Comparison of ENCODE assay signal across 13 cellular contexts in genomic region chr6:129539032-129539431, GRCh38.
DNase-seq lines count a peak whose midpoint lies in the region; ATAC-seq, FAIRE-seq and TF ChIP-seq lines count a peak whose summit lies in the region.
"Had no signal": no experiment of that assay in that cellular context is flagged by ENCODE, and none has a peak within 500 bp of the region (broad histone marks: within the 10 kb centered on the region; RNA-seq: fewer than 3 reads in every experiment).

No MANE protein-coding gene starts in this region.

- H3K9ac ChIP-seq in K562 (ENCODE audit: insufficient read depth in 1 of 2, low read depth in 2 of 2, low read length in 2 of 2), result no peak overlapping the region
- H3K9ac ChIP-seq: BLaER1 treated with 17β-estradiol and CSF1 and Interleukin-3, amounts not matched to agents 10 nM and 100 nM had no signal

- FAIRE-seq in K562 (lab: Jason Lieb, UNC), result no peak

- TF ChIP-seq POLR2A in K562 (conservative IDR thresholded peaks at IDR 0.05), result no peak

- POLR2A ChIA-PET in K562 (lab: Yijun Ruan, JAX), result interaction anchor here (0.6 to 1.2 kb wide), 3 partner anchors 9 to 27 kb away, joined by 3 to 4 read pairs (median 3); no protein-coding TSS in a partner anchor

- H3K4me2 ChIP-seq in K562 (ENCODE audit: insufficient read depth, low read length), result no peak overlapping the region
- H3K4me2 ChIP-seq: BLaER1 treated with 17β-estradiol and CSF1 and Interleukin-3, amounts not matched to agents 10 nM and 100 nM had no signal

- no TSS peak for BruUV-seq in K562 (replicated peaks; lab: Mats Ljungman, UMichigan)

- DNase-seq in NCI-H82 (lab: John Stamatoyannopoulos, UW) (peak; percentile 17), NCI-H82 treated with DMSO at 0.1 percent for 48 hours (lab: John Stamatoyannopoulos, UW; ENCODE audit: unreplicated experiment) (no peak), NCI-H146 (lab: John Stamatoyannopoulos, UW) (peak; percentile 75), K562 (ENCODE audit: extremely low read depth in 1 of 4, low spot score in 3 of 4) (no peak), retina (peak; percentile 8), foreskin fibroblast (no peak)
- no peak for DNase-seq in stimulated activated CD4-positive, alpha-beta T cell treated with anti-CD3 and anti-CD28 coated beads, Interleukin-4, amount 100 ng/mL, for 1 hour
- DNase-seq in activated CD8-positive, alpha-beta memory T cell treated with anti-CD3 and anti-CD28 coated beads, Interleukin-2, amount 50 U/mL, for 4 hours, result no peak
- DNase-seq: ACHN; CD4-positive, CD25-positive, alpha-beta regulatory T cell; DMS53; H7 had no signal

- no peak for TF ChIP-seq EP300 in K562 (IDR thresholded peaks at IDR 0.05; ENCODE audit: low read length)

- no peaks in the 10 kb centered on the region for H3K9me1 ChIP-seq in K562 (ENCODE audit: control insufficient read depth, insufficient read depth, low read length)

- H3K4me1 ChIP-seq in K562 (replicated peaks in 1 of 2; ENCODE audit: control insufficient read depth in 2 of 2, insufficient read depth in 2 of 2, low read length in 2 of 2), result no peaks in the 10 kb centered on the region

- no peak for TF ChIP-seq RAD21 in K562 (CRISPR knock-in tag; conservative IDR thresholded peaks at IDR 0.05 in 1 of 2, IDR thresholded peaks at IDR 0.05 in 1 of 2)

- H4K20me1 ChIP-seq in K562 (replicated peaks; ENCODE audit: control insufficient read depth, insufficient read depth, low read length), result no peaks in the 10 kb centered on the region
- H4K20me1 ChIP-seq: BLaER1 treated with 17β-estradiol and CSF1 and Interleukin-3, amounts not matched to agents 10 nM and 100 nM had no signal

- TF ChIP-seq CTCF in K562 (IDR thresholded peaks at IDR 0.05 in 2 of 3, conservative IDR thresholded peaks at IDR 0.05 in 1 of 3; ENCODE audit: insufficient read depth in 2 of 3, low read depth in 1 of 3, low read length in 3 of 3), result no peak
- TF ChIP-seq CTCF in foreskin fibroblast (IDR thresholded peaks at IDR 0.05; ENCODE audit: low read depth, low read length), result no peak

- no peak overlapping the region for H2AFZ ChIP-seq in K562 (ENCODE audit: low read depth, low read length)

- CTCF ChIA-PET in K562 (lab: Yijun Ruan, JAX; ENCODE audit: low intra/inter-chr PET ratio), result no interaction called here

- in situ Hi-C loops in K562 (cut with MboI), result no loop called here

- H3K4me3 ChIP-seq in K562 (no peak overlapping the region), foreskin fibroblast (ENCODE audit: low read depth in 1 of 2, low read length in 2 of 2) (no peak overlapping the region)
- H3K4me3 ChIP-seq: BLaER1 treated with 17β-estradiol and CSF1 and Interleukin-3, amounts not matched to agents 10 nM and 100 nM had no signal

- no peaks in the 10 kb centered on the region for H3K9me3 ChIP-seq in K562 (replicated peaks; ENCODE audit: control insufficient read depth, insufficient read depth, low read depth, low read length)
- H3K9me3 ChIP-seq: BLaER1 treated with 17β-estradiol and CSF1 and Interleukin-3, amounts not matched to agents 10 nM and 100 nM had no signal

- H3K27me3 ChIP-seq in K562 (ENCODE audit: control insufficient read depth in 2 of 2, insufficient read depth in 2 of 2, low read length in 2 of 2), result peaks cover 0 to 7% of the 10 kb centered on the region in 2 experiments; a peak in 3 of 5 replicates
- H3K27me3 ChIP-seq: BLaER1 treated with 17β-estradiol and CSF1 and Interleukin-3, amounts not matched to agents 10 nM and 100 nM had no signal

- H3K79me2 ChIP-seq in K562 (ENCODE audit: control insufficient read depth, insufficient read depth, low read length), result no peaks in the 10 kb centered on the region

- WGBS in K562 (ENCODE audit: insufficient coverage, low coverage, missing lambda C conversion rate), result 0% methylated on average over 2 of the region's 2 CpGs

- intact Hi-C loops in K562 (cut with micrococcal nuclease), result no loop called here

- peak; percentile 36; the same call in 1 of the 3 replicates for ATAC-seq in K562

- H3K36me3 ChIP-seq in K562 (ENCODE audit: control insufficient read depth, insufficient read depth, low read length), result no peaks in the 10 kb centered on the region

- no peak overlapping the region for H3K27ac ChIP-seq in K562 (ENCODE audit: extremely low read depth, low read depth, low read length)
- H3K27ac ChIP-seq: BLaER1 treated with 17β-estradiol and CSF1 and Interleukin-3, amounts not matched to agents 10 nM and 100 nM had no signal

TF ChIP-seq in K562, 482 proteins besides CTCF, POLR2A, EP300 and RAD21 (continues in another document):
- no peak for TF ChIP-seq NCOA1 (IDR thresholded peaks at IDR 0.05; ENCODE audit: low read depth)
- TF ChIP-seq ZBTB49 (CRISPR knock-in tag; IDR thresholded peaks at IDR 0.05; ENCODE audit: borderline replicate concordance), result no peak
- no peak for TF ChIP-seq MECOM (CRISPR knock-in tag; IDR thresholded peaks at IDR 0.05)
- TF ChIP-seq ZBTB7A (IDR thresholded peaks at IDR 0.05; ENCODE audit: borderline replicate concordance, control insufficient read depth, low read depth, low read length), result no peak
- TF ChIP-seq, protein P1, sequence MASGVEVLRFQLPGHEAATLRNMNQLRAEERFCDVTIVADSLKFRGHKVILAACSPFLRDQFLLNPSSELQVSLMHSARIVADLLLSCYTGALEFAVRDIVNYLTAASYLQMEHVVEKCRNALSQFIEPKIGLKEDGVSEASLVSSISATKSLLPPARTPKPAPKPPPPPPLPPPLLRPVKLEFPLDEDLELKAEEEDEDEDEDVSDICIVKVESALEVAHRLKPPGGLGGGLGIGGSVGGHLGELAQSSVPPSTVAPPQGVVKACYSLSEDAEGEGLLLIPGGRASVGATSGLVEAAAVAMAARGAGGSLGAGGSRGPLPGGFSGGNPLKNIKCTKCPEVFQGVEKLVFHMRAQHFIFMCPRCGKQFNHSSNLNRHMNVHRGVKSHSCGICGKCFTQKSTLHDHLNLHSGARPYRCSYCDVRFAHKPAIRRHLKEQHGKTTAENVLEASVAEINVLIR (CRISPR knock-in tag; IDR thresholded peaks at IDR 0.05), result no peak
- TF ChIP-seq, protein P2, sequence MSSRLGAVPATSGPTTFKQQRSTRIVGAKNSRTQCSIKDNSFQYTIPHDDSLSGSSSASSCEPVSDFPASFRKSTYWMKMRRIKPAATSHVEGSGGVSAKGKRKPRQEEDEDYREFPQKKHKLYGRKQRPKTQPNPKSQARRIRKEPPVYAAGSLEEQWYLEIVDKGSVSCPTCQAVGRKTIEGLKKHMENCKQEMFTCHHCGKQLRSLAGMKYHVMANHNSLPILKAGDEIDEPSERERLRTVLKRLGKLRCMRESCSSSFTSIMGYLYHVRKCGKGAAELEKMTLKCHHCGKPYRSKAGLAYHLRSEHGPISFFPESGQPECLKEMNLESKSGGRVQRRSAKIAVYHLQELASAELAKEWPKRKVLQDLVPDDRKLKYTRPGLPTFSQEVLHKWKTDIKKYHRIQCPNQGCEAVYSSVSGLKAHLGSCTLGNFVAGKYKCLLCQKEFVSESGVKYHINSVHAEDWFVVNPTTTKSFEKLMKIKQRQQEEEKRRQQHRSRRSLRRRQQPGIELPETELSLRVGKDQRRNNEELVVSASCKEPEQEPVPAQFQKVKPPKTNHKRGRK (tag; IDR thresholded peaks at IDR 0.05), result no peak
- TF ChIP-seq TOE1 (IDR thresholded peaks at IDR 0.05; ENCODE audit: borderline replicate concordance), result no peak
- TF ChIP-seq TOE1 (CRISPR knock-in tag; IDR thresholded peaks at IDR 0.05; ENCODE audit: borderline replicate concordance, low read depth), result no peak
- TF ChIP-seq, protein P3, sequence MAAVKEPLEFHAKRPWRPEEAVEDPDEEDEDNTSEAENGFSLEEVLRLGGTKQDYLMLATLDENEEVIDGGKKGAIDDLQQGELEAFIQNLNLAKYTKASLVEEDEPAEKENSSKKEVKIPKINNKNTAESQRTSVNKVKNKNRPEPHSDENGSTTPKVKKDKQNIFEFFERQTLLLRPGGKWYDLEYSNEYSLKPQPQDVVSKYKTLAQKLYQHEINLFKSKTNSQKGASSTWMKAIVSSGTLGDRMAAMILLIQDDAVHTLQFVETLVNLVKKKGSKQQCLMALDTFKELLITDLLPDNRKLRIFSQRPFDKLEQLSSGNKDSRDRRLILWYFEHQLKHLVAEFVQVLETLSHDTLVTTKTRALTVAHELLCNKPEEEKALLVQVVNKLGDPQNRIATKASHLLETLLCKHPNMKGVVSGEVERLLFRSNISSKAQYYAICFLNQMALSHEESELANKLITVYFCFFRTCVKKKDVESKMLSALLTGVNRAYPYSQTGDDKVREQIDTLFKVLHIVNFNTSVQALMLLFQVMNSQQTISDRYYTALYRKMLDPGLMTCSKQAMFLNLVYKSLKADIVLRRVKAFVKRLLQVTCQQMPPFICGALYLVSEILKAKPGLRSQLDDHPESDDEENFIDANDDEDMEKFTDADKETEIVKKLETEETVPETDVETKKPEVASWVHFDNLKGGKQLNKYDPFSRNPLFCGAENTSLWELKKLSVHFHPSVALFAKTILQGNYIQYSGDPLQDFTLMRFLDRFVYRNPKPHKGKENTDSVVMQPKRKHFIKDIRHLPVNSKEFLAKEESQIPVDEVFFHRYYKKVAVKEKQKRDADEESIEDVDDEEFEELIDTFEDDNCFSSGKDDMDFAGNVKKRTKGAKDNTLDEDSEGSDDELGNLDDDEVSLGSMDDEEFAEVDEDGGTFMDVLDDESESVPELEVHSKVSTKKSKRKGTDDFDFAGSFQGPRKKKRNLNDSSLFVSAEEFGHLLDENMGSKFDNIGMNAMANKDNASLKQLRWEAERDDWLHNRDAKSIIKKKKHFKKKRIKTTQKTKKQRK (IDR thresholded peaks at IDR 0.05; ENCODE audit: borderline replicate concordance, low read depth, low read length), result no peak

Comparison
In these comparisons a context has a peak if more than half of its experiments do, and no peak if none do; other contexts are left out.
1. DNase-seq: peak in NCI-H82 (single experiment), NCI-H146 (single experiment) and retina (single experiment); none in NCI-H82 treated with DMSO at 0.1 percent for 48 hours (single experiment), K562 (0 of 4), stimulated activated CD4-positive, alpha-beta T cell treated with anti-CD3 and anti-CD28 coated beads, Interleukin-4, amount 100 ng/mL, for 1 hour (single experiment), foreskin fibroblast (0 of 2) and activated CD8-positive, alpha-beta memory T cell treated with anti-CD3 and anti-CD28 coated beads, Interleukin-2, amount 50 U/mL, for 4 hours (single experiment).